Comparison of ENCODE assay signal across 25 cellular contexts in genomic region chr2:231567159-231567558, GRCh38. TPM values are rescaled to one million over a fixed set of nuclear protein-coding genes. Genes with fewer than 3 reads are reported as not detected.
"Had no signal": no experiment of that assay in that cellular context is flagged by ENCODE, and none has a peak within 500 bp of the region (broad histone marks: within the 10 kb centered on the region; RNA-seq: fewer than 3 reads in every experiment).

No MANE protein-coding gene starts in this region.

- H3K9me3 ChIP-seq: SJSA1 had no signal

- H3K4me1 ChIP-seq: SJSA1 had no signal

- H3K9ac ChIP-seq: KMS-11 had no signal

- DNase-seq: IMR-90, Kasumi-1, MM.1S, NCI-H1048, NCI-H1105, NCI-H1417, NCI-H1436 treated with DMSO at 0.1 percent for 48 hours, NCI-H1694, NCI-H187 treated with DMSO at 0.1 percent for 48 hours, NCI-H2029 treated with DMSO at 0.1 percent for 48 hours, NCI-H2171 treated with DMSO at 0.1 percent for 48 hours, NCI-H345, NCI-H446 treated with DMSO at 0.1 percent for 48 hours, NCI-H524 treated with DMSO at 0.1 percent for 48 hours, NCI-H69, NCI-H774, Right ventricle myocardium superior, RPMI8226, SIG-M5 had no signal

- H3K27ac ChIP-seq: KMS-11, SJSA1, SK-N-MC had no signal

- H3K36me3 ChIP-seq: SJSA1 had no signal

- H3K27me3 ChIP-seq: SJSA1 had no signal

- H3K4me2 ChIP-seq: KMS-11 had no signal

- FAIRE-seq: RCC 7860 had no signal

- H3K4me3 ChIP-seq: SJSA1, SK-N-MC had no signal

RNA-seq across cellular contexts. Expression of gene TEX44, which starts 25.5 kb away (rescaled TPM):
- total RNA-seq: HT-29, IMR-90, M059J, Right ventricle myocardium superior, SJSA1 had no signal
- polyA plus RNA-seq: IMR-90 had no signal

RNA-seq across cellular contexts. Expression of gene NMUR1, which starts 36.9 kb away (rescaled TPM):
- total RNA-seq: HT-29, IMR-90, M059J had no signal
- polyA plus RNA-seq: IMR-90 had no signal
